1 cellular context compared by ENCODE assay signal in genomic region chr6:166206510-166207389, GRCh38.
TF ChIP-seq lines count a peak whose summit lies in the region.

No MANE protein-coding gene starts in this region.

TF ChIP-seq in HepG2, 621 proteins besides CTCF, POLR2A, EP300 and RAD21:
- no peak for TF ChIP-seq RFXANK (CRISPR knock-in tag; IDR thresholded peaks at IDR 0.05)
- TF ChIP-seq RBM22 (optimal IDR thresholded peaks at IDR 0.05; ENCODE audit: low read length), result no peak
- TF ChIP-seq ZSCAN12 (CRISPR knock-in tag; IDR thresholded peaks at IDR 0.05), result no peak
- TF ChIP-seq ZNF564 (CRISPR knock-in tag; IDR thresholded peaks at IDR 0.05), result no peak
- no peak for TF ChIP-seq HNRNPH1 (optimal IDR thresholded peaks at IDR 0.05; ENCODE audit: low read depth, low read length)
- no peak for TF ChIP-seq ZNF44 (CRISPR knock-in tag; IDR thresholded peaks at IDR 0.05)
- no peak for TF ChIP-seq ZBED4 (CRISPR knock-in tag; IDR thresholded peaks at IDR 0.05; ENCODE audit: borderline replicate concordance)
- TF ChIP-seq YY1 (IDR thresholded peaks at IDR 0.05; ENCODE audit: insufficient read depth, insufficient replicate concordance, low read depth, low read length), result no peak
TF ChIP-seq in HepG2: peak in this region for 0.
